ENCODE assay signal across 21 cellular contexts in genomic region chr6:127869772-127870404, GRCh38. TPM values are rescaled to one million over a fixed set of nuclear protein-coding genes. Genes with fewer than 3 reads are reported as not detected.
DNase-seq lines count a peak whose midpoint lies in the region; ATAC-seq and TF ChIP-seq lines count a peak whose summit lies in the region.
"Had no signal": no experiment of that assay in that cellular context is flagged by ENCODE, and none has a peak within 500 bp of the region (broad histone marks: within the 10 kb centered on the region; RNA-seq: fewer than 3 reads in every experiment).

No MANE protein-coding gene starts in this region.

- no peak for ATAC-seq in activated naive CD8-positive, alpha-beta T cell treated with anti-CD3 and anti-CD28 coated beads, Interleukin-2, amount 10 ng/mL, durations not matched to agents 7 days and 5 days (ENCODE audit: low read depth)
- no peak for ATAC-seq in left cardiac atrium
- ATAC-seq: psoas muscle had no signal

- H3K36me3 Mint-ChIP-seq in activated T-cell treated with anti-CD3 and anti-CD28 coated beads, Interleukin-2, amount 50 U/mL, for 24 hours (ENCODE audit: low read depth): peaks cover 33% of the 10 kb centered on the region
- H3K36me3 Mint-ChIP-seq in activated naive CD8-positive, alpha-beta T cell treated with anti-CD3 and anti-CD28 coated beads, Interleukin-2, amount 10 ng/mL, durations not matched to agents 7 days and 5 days: peaks cover 67% of the 10 kb centered on the region
- H3K36me3 Mint-ChIP-seq in stimulated activated naive CD8-positive, alpha-beta T cell treated with anti-CD3 and anti-CD28 coated beads, Interleukin-15, Interleukin-2, amounts not matched to agents 100 ng/mL and 50 ng/mL, for 24 hours (ENCODE audit: low read depth): peaks cover 15% of the 10 kb centered on the region
- H3K36me3 Mint-ChIP-seq in mesothelial cell of epicardium: no peaks in the 10 kb centered on the region
- H3K36me3 Mint-ChIP-seq: naive B cell had no signal

- H3K27me3 ChIP-seq in layer of hippocampus (ENCODE audit: control insufficient read depth, insufficient read depth, low read length): no peaks in the 10 kb centered on the region
- H3K27me3 ChIP-seq: uterus had no signal

- no peak for TF ChIP-seq POLR2A in erythroblast (IDR thresholded peaks at IDR 0.05; ENCODE audit: low read length)

- POLR2A ChIA-PET in activated naive CD8-positive, alpha-beta T cell treated with anti-CD3 and anti-CD28 coated beads, Interleukin-2, amount 10 ng/mL, durations not matched to agents 7 days and 5 days (lab: Charles Lee): no interaction called here

- no peaks in the 10 kb centered on the region for H3K27me3 Mint-ChIP-seq in activated T-cell treated with anti-CD3 and anti-CD28 coated beads, Interleukin-2, amount 50 U/mL, for 24 hours
- H3K27me3 Mint-ChIP-seq in activated naive CD8-positive, alpha-beta T cell treated with anti-CD3 and anti-CD28 coated beads, Interleukin-2, amount 10 ng/mL, durations not matched to agents 7 days and 5 days: no peaks in the 10 kb centered on the region
- H3K27me3 Mint-ChIP-seq in stimulated activated naive CD8-positive, alpha-beta T cell treated with anti-CD3 and anti-CD28 coated beads, Interleukin-15, Interleukin-2, amounts not matched to agents 100 ng/mL and 50 ng/mL, for 24 hours: no peaks in the 10 kb centered on the region
- H3K27me3 Mint-ChIP-seq in mesothelial cell of epicardium (ENCODE audit: low read depth): no peaks in the 10 kb centered on the region

- peak overlapping the region; percentile 89 for H3K27ac ChIP-seq in layer of hippocampus (ENCODE audit: low read depth, low read length)
- H3K27ac ChIP-seq: GM23248, PC-9, psoas muscle, uterus had no signal

- no peak for TF ChIP-seq CTCF in mesothelial cell of epicardium (IDR thresholded peaks at IDR 0.05; ENCODE audit: unreplicated experiment)

- peak overlapping the region; percentile 41 for H3K4me3 Mint-ChIP-seq in activated T-cell treated with anti-CD3 and anti-CD28 coated beads, Interleukin-2, amount 50 U/mL, for 24 hours
- H3K4me3 Mint-ChIP-seq in activated naive CD8-positive, alpha-beta T cell treated with anti-CD3 and anti-CD28 coated beads, Interleukin-2, amount 10 ng/mL, durations not matched to agents 7 days and 5 days: peak overlapping the region; percentile 23
- H3K4me3 Mint-ChIP-seq in stimulated activated naive CD8-positive, alpha-beta T cell treated with anti-CD3 and anti-CD28 coated beads, Interleukin-15, Interleukin-2, amounts not matched to agents 100 ng/mL and 50 ng/mL, for 24 hours: peak overlapping the region; percentile 74
- no peak overlapping the region for H3K4me3 Mint-ChIP-seq in mesothelial cell of epicardium
- H3K4me3 Mint-ChIP-seq: naive B cell had no signal

- peaks cover 8% of the 10 kb centered on the region for H3K9me3 Mint-ChIP-seq in activated T-cell treated with anti-CD3 and anti-CD28 coated beads, Interleukin-2, amount 50 U/mL, for 24 hours
- H3K9me3 Mint-ChIP-seq in activated naive CD8-positive, alpha-beta T cell treated with anti-CD3 and anti-CD28 coated beads, Interleukin-2, amount 10 ng/mL, durations not matched to agents 7 days and 5 days: peaks cover 10% of the 10 kb centered on the region
- peaks cover 5% of the 10 kb centered on the region for H3K9me3 Mint-ChIP-seq in stimulated activated naive CD8-positive, alpha-beta T cell treated with anti-CD3 and anti-CD28 coated beads, Interleukin-15, Interleukin-2, amounts not matched to agents 100 ng/mL and 50 ng/mL, for 24 hours
- peaks cover 14% of the 10 kb centered on the region for H3K9me3 Mint-ChIP-seq in mesothelial cell of epicardium

- intact Hi-C loops in left cardiac atrium (cut with DNase I): no loop called here

- H3K4me1 Mint-ChIP-seq in activated T-cell treated with anti-CD3 and anti-CD28 coated beads, Interleukin-2, amount 50 U/mL, for 24 hours (ENCODE audit: low read depth): peaks cover 69% of the 10 kb centered on the region
- peaks cover 49% of the 10 kb centered on the region for H3K4me1 Mint-ChIP-seq in activated naive CD8-positive, alpha-beta T cell treated with anti-CD3 and anti-CD28 coated beads, Interleukin-2, amount 10 ng/mL, durations not matched to agents 7 days and 5 days
- H3K4me1 Mint-ChIP-seq in stimulated activated naive CD8-positive, alpha-beta T cell treated with anti-CD3 and anti-CD28 coated beads, Interleukin-15, Interleukin-2, amounts not matched to agents 100 ng/mL and 50 ng/mL, for 24 hours (ENCODE audit: low read depth): peaks cover 58% of the 10 kb centered on the region
- no peaks in the 10 kb centered on the region for H3K4me1 Mint-ChIP-seq in mesothelial cell of epicardium
- H3K4me1 Mint-ChIP-seq: naive B cell had no signal

- H3K27ac Mint-ChIP-seq in activated T-cell treated with anti-CD3 and anti-CD28 coated beads, Interleukin-2, amount 50 U/mL, for 24 hours: peak overlapping the region; percentile 89
- no peak overlapping the region for H3K27ac Mint-ChIP-seq in activated naive CD8-positive, alpha-beta T cell treated with anti-CD3 and anti-CD28 coated beads, Interleukin-2, amount 10 ng/mL, durations not matched to agents 7 days and 5 days
- peak overlapping the region; percentile 87 for H3K27ac Mint-ChIP-seq in stimulated activated naive CD8-positive, alpha-beta T cell treated with anti-CD3 and anti-CD28 coated beads, Interleukin-15, Interleukin-2, amounts not matched to agents 100 ng/mL and 50 ng/mL, for 24 hours
- no peak overlapping the region for H3K27ac Mint-ChIP-seq in mesothelial cell of epicardium
- H3K27ac Mint-ChIP-seq: naive B cell had no signal

- no peak for DNase-seq in activated T-cell treated with anti-CD3 and anti-CD28 coated beads, Interleukin-2, amount 50 U/mL, for 24 hours
- no peak for DNase-seq in activated T-cell treated with anti-CD3 and anti-CD28 coated beads, Interleukin-2, amount 50 U/mL, for 48 hours
- DNase-seq in activated naive CD8-positive, alpha-beta T cell treated with anti-CD3 and anti-CD28 coated beads, Interleukin-2, amount 10 ng/mL, durations not matched to agents 7 days and 5 days: no peak
- DNase-seq in left cardiac atrium (no peak), mesothelial cell of epicardium (ENCODE audit: low spot score in 2 of 2, unreplicated experiment in 2 of 2) (no peak), erythroblast (lab: John Stamatoyannopoulos, UW) (no peak)
- DNase-seq: activated effector memory CD4-positive, alpha-beta T cell treated with Interleukin-2 at 50 U/mL for 16 hours; GM23248; islet precursor cell; naive B cell; NCI-H1417 treated with DMSO at 0.1 percent for 48 hours; NCI-H2171 treated with DMSO at 0.1 percent for 48 hours; NCI-H748 treated with DMSO at 0.1 percent for 48 hours; PC-9; psoas muscle; small intestine; stimulated activated CD4-positive, alpha-beta T cell treated with anti-CD3 and anti-CD28 coated beads, Interleukin-4, amount 100 ng/mL, for 1 hour; uterus had no signal

RNA-seq across cellular contexts. Expression of gene THEMIS, which starts 31.0 kb away (rescaled TPM):
- total RNA-seq in activated naive CD8-positive, alpha-beta T cell treated with anti-CD3 and anti-CD28 coated beads, Interleukin-2, amount 10 ng/mL, durations not matched to agents 7 days and 5 days: 100 to 1,000 TPM; 152 to 155 TPM
- total RNA-seq in left cardiac atrium (under 1 TPM; 0.63 to 0.97 TPM), mesothelial cell of epicardium (not detected in 3 replicates)
- total RNA-seq: lung microvascular endothelial cell, PC-9 had no signal

Comparison
In these comparisons a context has a peak if more than half of its experiments do, and no peak if none do; other contexts are left out.
1. H3K27ac Mint-ChIP-seq: peak in activated T-cell treated with anti-CD3 and anti-CD28 coated beads, Interleukin-2, amount 50 U/mL, for 24 hours (single experiment) and stimulated activated naive CD8-positive, alpha-beta T cell treated with anti-CD3 and anti-CD28 coated beads, Interleukin-15, Interleukin-2, amounts not matched to agents 100 ng/mL and 50 ng/mL, for 24 hours (single experiment); none in activated naive CD8-positive, alpha-beta T cell treated with anti-CD3 and anti-CD28 coated beads, Interleukin-2, amount 10 ng/mL, durations not matched to agents 7 days and 5 days (single experiment) and mesothelial cell of epicardium (single experiment).
2. RNA of gene THEMIS, which starts 31.0 kb away (total RNA-seq): 152 to 155 TPM in activated naive CD8-positive, alpha-beta T cell treated with anti-CD3 and anti-CD28 coated beads, Interleukin-2, amount 10 ng/mL, durations not matched to agents 7 days and 5 days; 0.63 to 0.97 TPM in left cardiac atrium and not detected in mesothelial cell of epicardium; every median in the first group is over 10 times any median in the second.